Comparison of ENCODE assay signal across 7 cellular contexts in genomic region chr20:44532248-44532980, GRCh38. TPM values are rescaled to one million over a fixed set of nuclear protein-coding genes. Genes with fewer than 3 reads are reported as not detected.
DNase-seq lines count a peak whose midpoint lies in the region; FAIRE-seq and TF ChIP-seq lines count a peak whose summit lies in the region.

No MANE protein-coding gene starts in this region.

- no peak for TF ChIP-seq CTCF in HEK293 (tag by site-specific recombination; IDR thresholded peaks at IDR 0.05)
- no peak for TF ChIP-seq CTCF in astrocyte (IDR thresholded peaks at IDR 0.05; ENCODE audit: insufficient read depth, low read depth, low read length)
- TF ChIP-seq CTCF in kidney (IDR thresholded peaks at IDR 0.05; ENCODE audit: borderline replicate concordance, extremely low read depth, insufficient read depth), result no peak
- no peak for TF ChIP-seq CTCF in GM13976 (IDR thresholded peaks at IDR 0.05; ENCODE audit: borderline replicate concordance, control extremely low read depth, extremely low read depth, insufficient read depth, missing control alignments)

- intact Hi-C loops in kidney (cut with DNase I), result no loop called here

- no peak overlapping the region; the same call in 1 of the 2 replicates for H3K27ac ChIP-seq in HEK293 (ENCODE audit: extremely low read depth, low read depth, low read length)
- H3K27ac ChIP-seq in astrocyte (ENCODE audit: low read depth, low read length), result peak overlapping the region; percentile 84
- H3K27ac ChIP-seq in kidney (ENCODE audit: low read depth in 2 of 2, low read length in 2 of 2), result peak overlapping the region; percentile 79 to 85
- H3K27ac ChIP-seq in temporal lobe (ENCODE audit: low read depth, low read length), result peak overlapping the region; percentile 76

- in situ Hi-C loops in GM13976 (cut with MboI; ENCODE audit: low sequenced_read_pairs, unreplicated experiment), result no loop called here

- H3K27me3 Mint-ChIP-seq in astrocyte (ENCODE audit: low read depth, unreplicated experiment), result no peaks in the 10 kb centered on the region

- H3K4me1 ChIP-seq in HEK293 (ENCODE audit: control insufficient read depth, insufficient read depth, low read length) (peaks cover 6% of the 10 kb centered on the region; the same call in 1 of the 2 replicates), astrocyte (ENCODE audit: insufficient read depth, low read length) (peaks cover 8% of the 10 kb centered on the region), kidney (ENCODE audit: control insufficient read depth in 1 of 2, insufficient read depth in 1 of 2, low read depth in 1 of 2, low read length in 2 of 2) (peaks cover 0 to 4% of the 10 kb centered on the region in 2 donors)

- peak overlapping the region; percentile 99 for H2AFZ ChIP-seq in astrocyte (ENCODE audit: low read depth, low read length)

- H3K9ac ChIP-seq in astrocyte (ENCODE audit: low read length) (peak overlapping the region; percentile 94), kidney (ENCODE audit: low read length in 2 of 2) (peak overlapping the region; percentile 49 to 93)

- DNase-seq in astrocyte (ENCODE audit: low read depth) (no peak), kidney (no peak), HK-2 (ENCODE audit: unreplicated experiment) (no peak), GM03348 (ENCODE audit: low spot score) (no peak), GM13976 (ENCODE audit: low spot score) (no peak)

- no peaks in the 10 kb centered on the region for H3K9me3 Mint-ChIP-seq in astrocyte (ENCODE audit: unreplicated experiment)

- H3K36me3 Mint-ChIP-seq in astrocyte (ENCODE audit: low read depth, unreplicated experiment), result no peaks in the 10 kb centered on the region

- no peak overlapping the region for H3K4me3 Mint-ChIP-seq in astrocyte (ENCODE audit: unreplicated experiment)

- FAIRE-seq in astrocyte (lab: Jason Lieb, UNC) (no peak), kidney (lab: Jason Lieb, UNC) (no peak)

- H3K4me2 ChIP-seq in astrocyte (ENCODE audit: low read length), result peak overlapping the region; percentile 98

- H3K9me3 ChIP-seq in HEK293 (ENCODE audit: control insufficient read depth, insufficient read depth, low read depth, low read length) (no peaks in the 10 kb centered on the region), astrocyte (ENCODE audit: insufficient read depth, low read depth, low read length) (no peaks in the 10 kb centered on the region), kidney (ENCODE audit: control insufficient read depth in 1 of 2, low read length in 2 of 2) (no peaks in the 10 kb centered on the region)

- no peaks in the 10 kb centered on the region for H3K4me1 Mint-ChIP-seq in astrocyte (ENCODE audit: low read depth, unreplicated experiment)

- peak overlapping the region; percentile 69 for H3K4me3 ChIP-seq in HEK293 (ENCODE audit: low read depth, low read length)
- peak overlapping the region; percentile 66 for H3K4me3 ChIP-seq in astrocyte (ENCODE audit: insufficient read depth, low read depth, low read length)
- peak overlapping the region; percentile 66 to 90 for H3K4me3 ChIP-seq in kidney (ENCODE audit: low read length in 2 of 2)

- H3K36me3 ChIP-seq in HEK293 (ENCODE audit: control insufficient read depth in 2 of 2, insufficient read depth in 1 of 2, low read length in 2 of 2) (no peaks in the 10 kb centered on the region), astrocyte (ENCODE audit: insufficient read depth, low read length) (no peaks in the 10 kb centered on the region), kidney (ENCODE audit: control insufficient read depth in 1 of 2, insufficient read depth in 2 of 2, low read length in 2 of 2) (no peaks in the 10 kb centered on the region)

- H3K27me3 ChIP-seq in astrocyte (ENCODE audit: insufficient read depth, low read length), result no peaks in the 10 kb centered on the region

- H4K20me1 ChIP-seq in astrocyte (ENCODE audit: insufficient read depth, low read length), result no peaks in the 10 kb centered on the region

- POLR2A ChIA-PET in HEK293 (lab: Yijun Ruan, JAX), result no interaction called here

- peaks cover 22% of the 10 kb centered on the region for H3K79me2 ChIP-seq in astrocyte (ENCODE audit: insufficient read depth, low read length)

- CTCF ChIA-PET in HEK293 (lab: Yijun Ruan, JAX), result interaction anchor here (0.7 to 1.7 kb wide), 3 partner anchors 12 to 78 kb away, joined by 3 to 7 read pairs (median 4); partner anchors contain the start of gene SERINC3

- no peak overlapping the region for H3K27ac Mint-ChIP-seq in astrocyte (ENCODE audit: unreplicated experiment)

TF ChIP-seq in HEK293, 187 proteins besides CTCF, POLR2A, EP300 and RAD21:
- TF ChIP-seq KLF10 (tag by site-specific recombination; IDR thresholded peaks at IDR 0.05) (no peak), KLF16 (tag by site-specific recombination; IDR thresholded peaks at IDR 0.05) (0 out of 2 replicates have a peak, but pooled peaks have one; percentile 17), ZNF335 (tag by site-specific recombination; conservative IDR thresholded peaks at IDR 0.05) (peak; percentile 39; the same call in 1 of the 2 replicates), ZBTB17 (tag by site-specific recombination; IDR thresholded peaks at IDR 0.05) (peak; percentile 90), ZBTB11 (tag by site-specific recombination; conservative IDR thresholded peaks at IDR 0.05; ENCODE audit: low read depth) (no peak), KLF1 (tag by site-specific recombination; IDR thresholded peaks at IDR 0.05) (0 out of 2 replicates have a peak, but pooled peaks have one; percentile 9), ZBTB20 (tag by site-specific recombination; IDR thresholded peaks at IDR 0.05) (0 out of 2 replicates have a peak, but pooled peaks have one; percentile 29), PRDM1 (tag by site-specific recombination; IDR thresholded peaks at IDR 0.05) (peak; percentile 91)

RNA-seq across cellular contexts. Expression of gene SERINC3, which starts 10.5 kb away (rescaled TPM):
- total RNA-seq in astrocyte, result 94.3 and 107 TPM in 2 replicates
- 90.4 TPM for total RNA-seq in kidney
- 41.6 TPM for polyA plus RNA-seq in kidney (ENCODE audit: insufficient read depth, low read depth, low replicate concordance)
- 57.8 TPM for total RNA-seq in temporal lobe

RNA-seq across cellular contexts. Expression of gene PKIG, which starts 50.0 kb away (rescaled TPM):
- total RNA-seq in astrocyte (27.8 and 30.1 TPM in 2 replicates), kidney (71.1 TPM), temporal lobe (23.8 TPM)
- 150 TPM for polyA plus RNA-seq in kidney (ENCODE audit: insufficient read depth, low read depth, low replicate concordance)

RNA-seq across cellular contexts. Expression of gene TTPAL, which starts 56.7 kb away (rescaled TPM):
- 23.3 and 25.2 TPM in 2 replicates for total RNA-seq in astrocyte
- total RNA-seq in kidney, result 13.5 TPM
- 3.5 TPM for polyA plus RNA-seq in kidney (ENCODE audit: insufficient read depth, low read depth, low replicate concordance)
- 8.6 TPM for total RNA-seq in temporal lobe
